In genomic region chr16:81095653-81095952, GRCh38 we compare ENCODE assay signal across 1 cellular context.
TF ChIP-seq lines count a peak whose summit lies in the region.

No MANE protein-coding gene starts in this region.

TF ChIP-seq in HepG2, 621 proteins besides CTCF, POLR2A, EP300 and RAD21 (continued from another document):
- TF ChIP-seq ZNF142 (CRISPR knock-in tag; IDR thresholded peaks at IDR 0.05) = no peak
- TF ChIP-seq AFF4 (CRISPR knock-in tag; IDR thresholded peaks at IDR 0.05) = no peak
- no peak for TF ChIP-seq ZBTB34 (CRISPR knock-in tag; IDR thresholded peaks at IDR 0.05)
